Comparison of ENCODE assay signal across 2 cellular contexts in genomic region chr2:190820416-190820815, GRCh38.
TF ChIP-seq lines count a peak whose summit lies in the region.

No MANE protein-coding gene starts in this region.

TF ChIP-seq in GM23338, 12 proteins besides CTCF, POLR2A, EP300 and RAD21 (continued from another document):
- TF ChIP-seq ZNF462 (CRISPR knock-in tag; IDR thresholded peaks at IDR 0.05): no peak
- TF ChIP-seq CREB1 (CRISPR knock-in tag; IDR thresholded peaks at IDR 0.05; ENCODE audit: low read depth): no peak
- no peak for TF ChIP-seq ZNF331 (CRISPR knock-in tag; IDR thresholded peaks at IDR 0.05; ENCODE audit: low read depth)
- no peak for TF ChIP-seq REST (IDR thresholded peaks at IDR 0.05; ENCODE audit: unreplicated experiment)

TF ChIP-seq in SK-N-SH, 30 proteins besides CTCF, POLR2A, EP300 and RAD21 (continued from another document):
- TF ChIP-seq USF1 (IDR thresholded peaks at IDR 0.05; ENCODE audit: borderline replicate concordance, low read depth) (no peak), TEAD4 (IDR thresholded peaks at IDR 0.05; ENCODE audit: borderline replicate concordance, insufficient read depth) (no peak), ELF1 (IDR thresholded peaks at IDR 0.05) (no peak), FOXJ3 (CRISPR knock-in tag; IDR thresholded peaks at IDR 0.05) (no peak), ZBTB33 (IDR thresholded peaks at IDR 0.05; ENCODE audit: borderline replicate concordance, low read depth) (no peak), RXRA (IDR thresholded peaks at IDR 0.05; ENCODE audit: borderline replicate concordance, low read depth) (no peak), MXI1 (IDR thresholded peaks at IDR 0.05; ENCODE audit: low read depth, low read length) (no peak), JUND (IDR thresholded peaks at IDR 0.05) (no peak), YY1 (IDR thresholded peaks at IDR 0.05; ENCODE audit: low read depth) (no peak), REST (IDR thresholded peaks at IDR 0.05; ENCODE audit: low read depth, low read length) (no peak), SIN3A (IDR thresholded peaks at IDR 0.05; ENCODE audit: borderline replicate concordance, low read depth, low read length) (no peak), RCOR1 (IDR thresholded peaks at IDR 0.05; ENCODE audit: low read length) (no peak)
